1 cellular context compared by ENCODE assay signal in genomic region chr1:161399257-161399998, GRCh38.
TF ChIP-seq lines count a peak whose summit lies in the region.

No MANE protein-coding gene starts in this region.

TF ChIP-seq in GM12878, 131 proteins besides CTCF, POLR2A, EP300 and RAD21 (continued from another document):
- TF ChIP-seq ZNF217 (IDR thresholded peaks at IDR 0.05), result peak; percentile 85
- no peak for TF ChIP-seq WRNIP1 (IDR thresholded peaks at IDR 0.05; ENCODE audit: borderline replicate concordance, low read depth, low read length)
- TF ChIP-seq MEF2A (IDR thresholded peaks at IDR 0.05; ENCODE audit: insufficient read depth, low read depth, low read length), result peak; percentile 64; the same call in 1 of the 2 replicates
- no peak for TF ChIP-seq USF1 (IDR thresholded peaks at IDR 0.05; ENCODE audit: borderline replicate concordance, extremely low read length, insufficient read depth, low read depth, low read length)
- no peak for TF ChIP-seq FOS (IDR thresholded peaks at IDR 0.05; ENCODE audit: borderline replicate concordance, extremely low read depth, insufficient read length)
- peak; percentile 56 for TF ChIP-seq MEF2B (IDR thresholded peaks at IDR 0.05; ENCODE audit: partially characterized antibody, poor library complexity, severe bottlenecking)
- peak; percentile 97 for TF ChIP-seq SREBF2 (IDR thresholded peaks at IDR 0.05; ENCODE audit: low read length)
